ENCODE assay signal across 22 cellular contexts in genomic region chr5:180027449-180028089, GRCh38. TPM values are rescaled to one million over a fixed set of nuclear protein-coding genes. Genes with fewer than 3 reads are reported as not detected.
DNase-seq lines count a peak whose midpoint lies in the region; ATAC-seq, FAIRE-seq and TF ChIP-seq lines count a peak whose summit lies in the region.
"Had no signal": no experiment of that assay in that cellular context is flagged by ENCODE, and none has a peak within 500 bp of the region (broad histone marks: within the 10 kb centered on the region; RNA-seq: fewer than 3 reads in every experiment).

No MANE protein-coding gene starts in this region.

- H3K4me1 ChIP-seq in GM23338 (ENCODE audit: insufficient read depth), result no peaks in the 10 kb centered on the region; the same call in 1 of the 2 replicates
- peaks cover 20% of the 10 kb centered on the region for H3K4me1 ChIP-seq in endothelial cell of umbilical vein (ENCODE audit: control insufficient read depth, extremely low read depth, insufficient read depth, low read length)
- peaks cover 25% of the 10 kb centered on the region for H3K4me1 ChIP-seq in neural progenitor cell

- FAIRE-seq in endothelial cell of umbilical vein (lab: Jason Lieb, UNC), result no peak
- FAIRE-seq: astrocyte, colon, endometrium had no signal

- H4K20me1 ChIP-seq in GM23338 (replicated peaks; ENCODE audit: insufficient read depth) (peaks cover 8% of the 10 kb centered on the region; the same call in 1 of the 2 replicates), endothelial cell of umbilical vein (replicated peaks; ENCODE audit: control insufficient read depth, extremely low read depth, insufficient read depth, low read length) (no peaks in the 10 kb centered on the region), neural progenitor cell (ENCODE audit: low read depth) (peaks cover 91% of the 10 kb centered on the region)

- H3K9me3 Mint-ChIP-seq in GM23338 (no peaks in the 10 kb centered on the region), neural progenitor cell (peaks cover 33% of the 10 kb centered on the region)
- no peaks in the 10 kb centered on the region for H3K9me3 Mint-ChIP-seq in activated naive CD4-positive, alpha-beta T cell treated with anti-CD3 and anti-CD28 coated beads, Interleukin-2, amount 50 U/mL, for 72 hours
- H3K9me3 Mint-ChIP-seq in activated T-cell treated with anti-CD3 and anti-CD28 coated beads, Interleukin-2, amount 50 U/mL, for 72 hours, result no peaks in the 10 kb centered on the region
- H3K9me3 Mint-ChIP-seq: activated CD4-positive, alpha-beta T cell treated with anti-CD3 and anti-CD28 coated beads, Interleukin-2, amount 10 ng/mL, durations not matched to agents 24 days and 14 days; activated naive CD8-positive, alpha-beta T cell treated with anti-CD3 and anti-CD28 coated beads for 36 hours; activated T-helper 2 cell treated with anti-CD3 and anti-CD28 coated beads, Interferon-gamma antibody, Interleukin-2, Interleukin-4, amounts not matched to agents 10 μg/mL and 5 μg/mL and 100 μg/mL, durations not matched to agents 14 hours and 24 hours and 36 hours; stimulated activated naive CD8-positive, alpha-beta T cell treated with anti-CD3 and anti-CD28 coated beads, Interleukin-15, amount 100 ng/mL, for 72 hours had no signal

- peaks cover 8% of the 10 kb centered on the region for H3K36me3 Mint-ChIP-seq in GM23338 (ENCODE audit: low read depth)
- peaks cover 5% of the 10 kb centered on the region for H3K36me3 Mint-ChIP-seq in T-helper 17 cell (ENCODE audit: low read depth)
- H3K36me3 Mint-ChIP-seq in neural progenitor cell, result peaks cover 66% of the 10 kb centered on the region
- H3K36me3 Mint-ChIP-seq in activated naive CD4-positive, alpha-beta T cell treated with anti-CD3 and anti-CD28 coated beads, Interleukin-2, amount 50 U/mL, for 72 hours, result peaks cover 0 to 4% of the 10 kb centered on the region in 2 donors
- H3K36me3 Mint-ChIP-seq in activated T-cell treated with anti-CD3 and anti-CD28 coated beads, Interleukin-2, amount 50 U/mL, for 72 hours (ENCODE audit: insufficient read depth in 2 of 2), result no peaks in the 10 kb centered on the region

- H3K9me3 ChIP-seq in T-helper 17 cell (ENCODE audit: control insufficient read depth, low read length, poor library complexity, severe bottlenecking) (no peaks in the 10 kb centered on the region), endothelial cell of umbilical vein (replicated peaks; ENCODE audit: control insufficient read depth, insufficient read depth, low read length) (no peaks in the 10 kb centered on the region), neural progenitor cell (ENCODE audit: low read depth) (no peaks in the 10 kb centered on the region)

- H3F3A ChIP-seq in GM23338 (replicated peaks; ENCODE audit: low read depth), result no peaks in the 10 kb centered on the region
- H3F3A ChIP-seq in neural progenitor cell (ENCODE audit: low read depth), result peaks cover 16% of the 10 kb centered on the region

- no peaks in the 10 kb centered on the region for H3K9me1 ChIP-seq in endothelial cell of umbilical vein (replicated peaks; ENCODE audit: control insufficient read depth, extremely low read depth, insufficient read depth, low read length)

- DNase-seq in GM23338 (ENCODE audit: low spot score) (no peak), T-helper 17 cell (no peak), endothelial cell of umbilical vein (ENCODE audit: low read depth, low spot score) (peak; percentile 20), neural progenitor cell (ENCODE audit: low spot score) (peak; percentile 43)
- no peak for DNase-seq in activated naive CD4-positive, alpha-beta T cell treated with anti-CD3 and anti-CD28 coated beads, Interleukin-2, amount 50 U/mL, for 72 hours (ENCODE audit: low spot score in 2 of 2)
- DNase-seq in activated T-cell treated with anti-CD3 and anti-CD28 coated beads, Interleukin-2, amount 50 U/mL, for 72 hours, result no peak
- DNase-seq: activated CD4-positive, alpha-beta T cell treated with anti-CD3 and anti-CD28 coated beads, Interleukin-2, amount 10 ng/mL, durations not matched to agents 24 days and 14 days; activated naive CD8-positive, alpha-beta T cell treated with anti-CD3 and anti-CD28 coated beads for 36 hours; AML-193; H7; NCI-H1417 treated with DMSO at 0.1 percent for 48 hours; NCI-H2107; stimulated activated CD4-positive, alpha-beta T cell treated with anti-CD3 and anti-CD28 coated beads, Interleukin-4, amount 100 ng/mL, for 4 hours; stimulated activated naive CD8-positive, alpha-beta T cell treated with anti-CD3 and anti-CD28 coated beads, Interleukin-15, amount 100 ng/mL, for 72 hours had no signal

- intact Hi-C loops in endothelial cell of umbilical vein (cut with micrococcal nuclease), result loop anchor here (2.0 kb wide), 1 partner anchor 29 kb away; no protein-coding TSS in a partner anchor

- H3K27me3 Mint-ChIP-seq in GM23338 (ENCODE audit: insufficient read depth, low read depth, poor library complexity) (no peaks in the 10 kb centered on the region), T-helper 17 cell (no peaks in the 10 kb centered on the region), neural progenitor cell (ENCODE audit: insufficient read depth, low read depth) (peaks cover 4% of the 10 kb centered on the region)
- no peaks in the 10 kb centered on the region for H3K27me3 Mint-ChIP-seq in activated T-cell treated with anti-CD3 and anti-CD28 coated beads, Interleukin-2, amount 50 U/mL, for 72 hours (ENCODE audit: low read depth)
- H3K27me3 Mint-ChIP-seq: activated CD4-positive, alpha-beta T cell treated with anti-CD3 and anti-CD28 coated beads, Interleukin-2, amount 10 ng/mL, durations not matched to agents 24 days and 14 days; activated naive CD8-positive, alpha-beta T cell treated with anti-CD3 and anti-CD28 coated beads for 36 hours; stimulated activated naive CD8-positive, alpha-beta T cell treated with anti-CD3 and anti-CD28 coated beads, Interleukin-15, amount 100 ng/mL, for 72 hours; type B pancreatic cell had no signal

- no peak overlapping the region for H3K4me3 Mint-ChIP-seq in GM23338
- no peak overlapping the region for H3K4me3 Mint-ChIP-seq in T-helper 17 cell
- no peak overlapping the region for H3K4me3 Mint-ChIP-seq in neural progenitor cell
- H3K4me3 Mint-ChIP-seq in activated T-cell treated with anti-CD3 and anti-CD28 coated beads, Interleukin-2, amount 50 U/mL, for 72 hours, result no peak overlapping the region
- H3K4me3 Mint-ChIP-seq: activated CD4-positive, alpha-beta T cell treated with anti-CD3 and anti-CD28 coated beads, Interleukin-2, amount 10 ng/mL, durations not matched to agents 24 days and 14 days; activated naive CD8-positive, alpha-beta T cell treated with anti-CD3 and anti-CD28 coated beads for 36 hours; stimulated activated naive CD8-positive, alpha-beta T cell treated with anti-CD3 and anti-CD28 coated beads, Interleukin-15, amount 100 ng/mL, for 72 hours; T-helper 1 cell treated with Interleukin-12 subunit alpha and Interleukin-12 subunit beta and Interleukin-4 antibody, amounts not matched to agents 30 μg/mL and 1 μg/mL, for 36 hours; type B pancreatic cell had no signal

- H3K9ac ChIP-seq in endothelial cell of umbilical vein (replicated peaks; ENCODE audit: extremely low read depth, insufficient read depth, low read length) (no peak overlapping the region), neural progenitor cell (no peak overlapping the region)

- H3K9me2 ChIP-seq in GM23338 (ENCODE audit: insufficient read depth), result no peaks in the 10 kb centered on the region

- no peaks in the 10 kb centered on the region; the same call in 1 of the 2 replicates for H3K79me2 ChIP-seq in GM23338 (replicated peaks; ENCODE audit: insufficient read depth)
- H3K79me2 ChIP-seq in endothelial cell of umbilical vein (ENCODE audit: control insufficient read depth, insufficient read depth, low read length), result no peaks in the 10 kb centered on the region
- H3K79me2 ChIP-seq in neural progenitor cell (ENCODE audit: low read depth), result peaks cover 99% of the 10 kb centered on the region

- H3K4me3 ChIP-seq in GM23338 (no peak overlapping the region), endothelial cell of umbilical vein (replicated peaks in 1 of 3; ENCODE audit: insufficient read depth in 1 of 3, low read depth in 1 of 3, low read length in 3 of 3) (no peak overlapping the region), neural progenitor cell (no peak overlapping the region)

- H3K27ac ChIP-seq in GM23338 (ENCODE audit: low read depth), result no peak overlapping the region
- no peak overlapping the region for H3K27ac ChIP-seq in endothelial cell of umbilical vein (ENCODE audit: insufficient read depth, low read depth, low read length)
- peak overlapping the region; percentile 36 for H3K27ac ChIP-seq in neural progenitor cell

- no peak for TF ChIP-seq POLR2A in endothelial cell of umbilical vein (IDR thresholded peaks at IDR 0.05; ENCODE audit: low read depth, low read length)

- no peak for TF ChIP-seq CTCF in GM23338 (conservative IDR thresholded peaks at IDR 0.05; ENCODE audit: low read depth in 2 of 2)
- TF ChIP-seq CTCF in endothelial cell of umbilical vein (IDR thresholded peaks at IDR 0.05; ENCODE audit: extremely low read depth in 1 of 2, insufficient read depth in 1 of 2, low read depth in 1 of 2, low read length in 2 of 2), result no peak
- no peak for TF ChIP-seq CTCF in neural progenitor cell (IDR thresholded peaks at IDR 0.05)

- no peaks in the 10 kb centered on the region for H3K27me3 ChIP-seq in GM23338 (ENCODE audit: insufficient read depth)
- H3K27me3 ChIP-seq in endothelial cell of umbilical vein (ENCODE audit: control insufficient read depth in 2 of 2, insufficient read depth in 2 of 2, low read length in 2 of 2), result no peaks in the 10 kb centered on the region
- H3K27me3 ChIP-seq in neural progenitor cell, result no peaks in the 10 kb centered on the region

- H2AFZ ChIP-seq in GM23338, result no peak overlapping the region
- H2AFZ ChIP-seq in endothelial cell of umbilical vein (ENCODE audit: low read depth, low read length), result no peak overlapping the region
- no peak overlapping the region for H2AFZ ChIP-seq in neural progenitor cell (replicated peaks)

- H3K36me3 ChIP-seq in GM23338 (ENCODE audit: insufficient read depth) (no peaks in the 10 kb centered on the region), endothelial cell of umbilical vein (ENCODE audit: control insufficient read depth in 2 of 2, extremely low read depth in 1 of 2, insufficient read depth in 2 of 2, low read length in 2 of 2) (no peaks in the 10 kb centered on the region), neural progenitor cell (no peaks in the 10 kb centered on the region)

- H3K4me1 Mint-ChIP-seq in GM23338, result peaks cover 23% of the 10 kb centered on the region
- H3K4me1 Mint-ChIP-seq in T-helper 17 cell, result peaks cover 8% of the 10 kb centered on the region
- peaks cover 22% of the 10 kb centered on the region for H3K4me1 Mint-ChIP-seq in neural progenitor cell
- H3K4me1 Mint-ChIP-seq in activated T-cell treated with anti-CD3 and anti-CD28 coated beads, Interleukin-2, amount 50 U/mL, for 72 hours (ENCODE audit: low read depth), result no peaks in the 10 kb centered on the region
- H3K4me1 Mint-ChIP-seq: activated CD4-positive, alpha-beta T cell treated with anti-CD3 and anti-CD28 coated beads, Interleukin-2, amount 10 ng/mL, durations not matched to agents 24 days and 14 days; activated naive CD8-positive, alpha-beta T cell treated with anti-CD3 and anti-CD28 coated beads for 36 hours; stimulated activated naive CD8-positive, alpha-beta T cell treated with anti-CD3 and anti-CD28 coated beads, Interleukin-15, amount 100 ng/mL, for 72 hours had no signal

- ATAC-seq in GM23338 (peak; percentile 49), T-helper 17 cell (no peak), GM18517 (IDR thresholded peaks at IDR 0.05; ENCODE audit: unreplicated experiment) (no peak), HG02884 (IDR thresholded peaks at IDR 0.05; ENCODE audit: unreplicated experiment) (no peak)
- no peak for ATAC-seq in activated naive CD4-positive, alpha-beta T cell treated with anti-CD3 and anti-CD28 coated beads, Interleukin-2, amount 50 U/mL, for 72 hours
- ATAC-seq in activated T-cell treated with anti-CD3 and anti-CD28 coated beads, Interleukin-2, amount 50 U/mL, for 72 hours (replicated peaks in 1 of 2), result no peak
- ATAC-seq: stimulated activated naive CD8-positive, alpha-beta T cell treated with anti-CD3 and anti-CD28 coated beads, Interleukin-15, amount 100 ng/mL, for 72 hours had no signal

- CTCF ChIA-PET in endothelial cell of umbilical vein (lab: Charles Lee), result interaction anchor here (1.4 to 1.5 kb wide), 2 partner anchors 11 to 22 kb away, joined by 4 to 5 read pairs; no protein-coding TSS in a partner anchor

- POLR2A ChIA-PET in endothelial cell of umbilical vein (lab: Charles Lee), result no interaction called here

- dilution Hi-C loops in endothelial cell of umbilical vein (cut with MboI; ENCODE audit: extremely low pct_ligation_motif_present, low sequenced_read_pairs), result no loop called here

- no peak overlapping the region for H3K4me2 ChIP-seq in GM23338
- no peak overlapping the region for H3K4me2 ChIP-seq in endothelial cell of umbilical vein (ENCODE audit: insufficient read depth, low read length)
- H3K4me2 ChIP-seq in neural progenitor cell, result peak overlapping the region; percentile 50

- H3K27ac Mint-ChIP-seq in GM23338, result no peak overlapping the region
- peak overlapping the region; percentile 24 for H3K27ac Mint-ChIP-seq in T-helper 17 cell
- peak overlapping the region; percentile 55 for H3K27ac Mint-ChIP-seq in neural progenitor cell
- no peak overlapping the region for H3K27ac Mint-ChIP-seq in activated naive CD4-positive, alpha-beta T cell treated with anti-CD3 and anti-CD28 coated beads, Interleukin-2, amount 50 U/mL, for 72 hours
- H3K27ac Mint-ChIP-seq in activated T-cell treated with anti-CD3 and anti-CD28 coated beads, Interleukin-2, amount 50 U/mL, for 72 hours, result no peak overlapping the region
- H3K27ac Mint-ChIP-seq: activated CD4-positive, alpha-beta T cell treated with anti-CD3 and anti-CD28 coated beads, Interleukin-2, amount 10 ng/mL, durations not matched to agents 24 days and 14 days; activated naive CD8-positive, alpha-beta T cell treated with anti-CD3 and anti-CD28 coated beads for 36 hours; activated T-helper 2 cell treated with anti-CD3 and anti-CD28 coated beads, Interferon-gamma antibody, Interleukin-2, Interleukin-4, amounts not matched to agents 10 μg/mL and 5 μg/mL and 100 μg/mL, durations not matched to agents 14 hours and 24 hours and 36 hours; T-helper 1 cell treated with Interleukin-12 subunit alpha and Interleukin-12 subunit beta and Interleukin-4 antibody, amounts not matched to agents 30 μg/mL and 1 μg/mL, for 36 hours; type B pancreatic cell had no signal

- BruUV-seq in endothelial cell of umbilical vein (replicated peaks; lab: Mats Ljungman, UMichigan), result no TSS peak

RNA-seq across cellular contexts. Expression of gene RNF130, which starts 44.0 kb away (rescaled TPM):
- total RNA-seq in GM23338 (2014; rRNA removed; shearing (Covaris generic)), result 65.1 and 97.3 TPM in 2 replicates
- polyA plus RNA-seq in GM23338 (2016; fragmentation: Nextera tagmentation; extraction: Ambion mirVana), result 55.1 and 60.1 TPM in 2 replicates
- 10 to 100 TPM; 10.8 to 15.3 TPM for total RNA-seq in T-helper 17 cell
- 43.0 and 44.0 TPM in 2 replicates for total RNA-seq in endothelial cell of umbilical vein
- polyA plus RNA-seq in endothelial cell of umbilical vein, result 43.1 and 45.2 TPM in 2 replicates
- polyA plus RNA-seq in endothelial cell of umbilical vein (2011; cell fraction: cytosol; rRNA removed), result 47.2 and 49.3 TPM in 2 replicates
- polyA plus RNA-seq in endothelial cell of umbilical vein (2011; cell fraction: nucleus; rRNA removed), result 40.6 and 41.0 TPM in 2 replicates
- 35.8 and 40.5 TPM in 2 replicates for polyA plus RNA-seq in endothelial cell of umbilical vein (2012)
- polyA minus RNA-seq in endothelial cell of umbilical vein, result 29.3 and 35.4 TPM in 2 replicates
- 11.5 TPM for polyA minus RNA-seq in endothelial cell of umbilical vein (2011; cell fraction: cytosol; rRNA and poly(A)+ RNA removed)
- 30.5 and 41.8 TPM in 2 replicates for polyA minus RNA-seq in endothelial cell of umbilical vein (2011; cell fraction: nucleus; rRNA and poly(A)+ RNA removed)
- total RNA-seq in neural progenitor cell (ENCODE audit: low replicate concordance), result 183 and 185 TPM in 2 replicates
- 10 to 100 TPM in 1 of 2 donors, 1 to 10 TPM in 1; 7.7 to 14.2 TPM for total RNA-seq in activated naive CD4-positive, alpha-beta T cell treated with anti-CD3 and anti-CD28 coated beads, Interleukin-2, amount 50 U/mL, for 72 hours
- 10 to 100 TPM; 17.7 to 23.6 TPM for total RNA-seq in activated T-cell treated with anti-CD3 and anti-CD28 coated beads, Interleukin-2, amount 50 U/mL, for 72 hours

Comparison
In these comparisons a context has a peak if more than half of its experiments do, and no peak if none do; other contexts are left out.
1. DNase-seq: peak in endothelial cell of umbilical vein (single experiment) and neural progenitor cell (single experiment); none in GM23338 (single experiment), T-helper 17 cell (0 of 3), activated naive CD4-positive, alpha-beta T cell treated with anti-CD3 and anti-CD28 coated beads, Interleukin-2, amount 50 U/mL, for 72 hours (0 of 2) and activated T-cell treated with anti-CD3 and anti-CD28 coated beads, Interleukin-2, amount 50 U/mL, for 72 hours (0 of 2).
2. H3K27ac Mint-ChIP-seq: peak in T-helper 17 cell (single experiment) and neural progenitor cell (single experiment); none in GM23338 (single experiment), activated naive CD4-positive, alpha-beta T cell treated with anti-CD3 and anti-CD28 coated beads, Interleukin-2, amount 50 U/mL, for 72 hours (0 of 2) and activated T-cell treated with anti-CD3 and anti-CD28 coated beads, Interleukin-2, amount 50 U/mL, for 72 hours (single experiment).